ENCODE assay signal across 23 cellular contexts in the genomic region with DNA sequence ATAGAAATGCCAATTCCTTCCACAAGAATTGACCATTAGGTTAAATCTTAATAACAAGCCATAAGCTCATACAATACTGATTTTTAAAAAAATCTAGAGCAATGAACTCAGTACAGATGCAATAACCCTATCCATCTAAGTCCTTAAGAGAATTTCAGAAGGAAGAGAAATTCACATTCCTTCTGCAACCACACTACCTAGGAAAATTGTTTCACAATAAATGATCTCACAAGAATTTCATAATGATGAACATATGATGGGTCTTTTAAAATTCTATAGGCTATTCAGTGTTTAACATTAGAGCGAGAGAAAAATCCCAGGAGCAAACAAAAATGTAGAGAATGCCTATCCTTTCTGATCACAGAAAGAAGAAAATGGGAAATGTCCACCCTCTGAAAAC.
"Had no signal": no experiment of that assay in that cellular context is flagged by ENCODE, and none has a peak within 500 bp of the region (broad histone marks: within the 10 kb centered on the region; RNA-seq: fewer than 3 reads in every experiment).

No MANE protein-coding gene starts in this region.

- H3K4me3 ChIP-seq: esophagus squamous epithelium, gastroesophageal sphincter, heart right ventricle, mucosa of descending colon, ovary, psoas muscle, right lobe of liver, smooth muscle cell, suprapubic skin, vagina had no signal

- H3K27ac Mint-ChIP-seq: activated CD4-positive, alpha-beta memory T cell treated with anti-CD3 and anti-CD28 coated beads, Interleukin-2, amount 10 ng/mL, durations not matched to agents 7 days and 5 days; activated CD8-positive, alpha-beta memory T cell treated with anti-CD3 and anti-CD28 coated beads, Interleukin-2, amount 10 ng/mL, durations not matched to agents 7 days and 5 days; activated naive CD8-positive, alpha-beta T cell treated with anti-CD3 and anti-CD28 coated beads, Interleukin-2, amount 10 ng/mL, durations not matched to agents 7 days and 5 days; immature natural killer cell; memory B cell; naive B cell; stimulated activated naive CD8-positive, alpha-beta T cell treated with anti-CD3 and anti-CD28 coated beads, Interleukin-15, amount 100 ng/mL, for 72 hours had no signal

- H3K36me3 Mint-ChIP-seq: activated CD8-positive, alpha-beta memory T cell treated with anti-CD3 and anti-CD28 coated beads, Interleukin-2, amount 10 ng/mL, durations not matched to agents 7 days and 5 days; activated naive CD8-positive, alpha-beta T cell treated with anti-CD3 and anti-CD28 coated beads, Interleukin-2, amount 10 ng/mL, durations not matched to agents 7 days and 5 days; immature natural killer cell; memory B cell; naive B cell had no signal

- ATAC-seq: activated CD8-positive, alpha-beta memory T cell treated with anti-CD3 and anti-CD28 coated beads, Interleukin-2, amount 10 ng/mL, durations not matched to agents 7 days and 5 days; gastroesophageal sphincter; heart right ventricle; mucosa of descending colon; psoas muscle had no signal

- H3K27me3 Mint-ChIP-seq: activated CD4-positive, alpha-beta memory T cell treated with anti-CD3 and anti-CD28 coated beads, Interleukin-2, amount 10 ng/mL, durations not matched to agents 7 days and 5 days; activated CD8-positive, alpha-beta memory T cell treated with anti-CD3 and anti-CD28 coated beads, Interleukin-2, amount 10 ng/mL, durations not matched to agents 7 days and 5 days; memory B cell; naive B cell had no signal

- H3K4me3 Mint-ChIP-seq: activated CD4-positive, alpha-beta memory T cell treated with anti-CD3 and anti-CD28 coated beads, Interleukin-2, amount 10 ng/mL, durations not matched to agents 7 days and 5 days; activated CD8-positive, alpha-beta memory T cell treated with anti-CD3 and anti-CD28 coated beads, Interleukin-2, amount 10 ng/mL, durations not matched to agents 7 days and 5 days; activated naive CD8-positive, alpha-beta T cell treated with anti-CD3 and anti-CD28 coated beads, Interleukin-2, amount 10 ng/mL, durations not matched to agents 7 days and 5 days; immature natural killer cell; memory B cell; naive B cell; neural crest cell; stimulated activated naive CD8-positive, alpha-beta T cell treated with anti-CD3 and anti-CD28 coated beads, Interleukin-15, amount 100 ng/mL, for 72 hours had no signal

- H3K4me1 Mint-ChIP-seq: activated CD4-positive, alpha-beta memory T cell treated with anti-CD3 and anti-CD28 coated beads, Interleukin-2, amount 10 ng/mL, durations not matched to agents 7 days and 5 days; activated CD8-positive, alpha-beta memory T cell treated with anti-CD3 and anti-CD28 coated beads, Interleukin-2, amount 10 ng/mL, durations not matched to agents 7 days and 5 days; activated naive CD8-positive, alpha-beta T cell treated with anti-CD3 and anti-CD28 coated beads, Interleukin-2, amount 10 ng/mL, durations not matched to agents 7 days and 5 days; immature natural killer cell; memory B cell; naive B cell; neural crest cell had no signal

- DNase-seq: activated CD4-positive, alpha-beta memory T cell treated with anti-CD3 and anti-CD28 coated beads, Interleukin-2, amount 10 ng/mL, durations not matched to agents 7 days and 5 days; activated CD8-positive, alpha-beta memory T cell treated with anti-CD3 and anti-CD28 coated beads, Interleukin-2, amount 10 ng/mL, durations not matched to agents 7 days and 5 days; activated naive CD8-positive, alpha-beta T cell treated with anti-CD3 and anti-CD28 coated beads, Interleukin-2, amount 10 ng/mL, durations not matched to agents 7 days and 5 days; aorta; cerebellar nuclear complex; dermis blood vessel endothelial cell; effector memory CD4-positive, alpha-beta T cell; esophagus squamous epithelium; heart right ventricle; immature natural killer cell; mucosa of descending colon; naive B cell; ovary; psoas muscle; right lobe of liver; stimulated activated CD4-positive, alpha-beta T cell treated with anti-CD3 and anti-CD28 coated beads, Interleukin-4, amount 100 ng/mL, for 1 hour; stimulated activated naive CD8-positive, alpha-beta T cell treated with anti-CD3 and anti-CD28 coated beads, Interleukin-15, amount 100 ng/mL, for 72 hours had no signal

- H3K9me3 Mint-ChIP-seq: activated naive CD8-positive, alpha-beta T cell treated with anti-CD3 and anti-CD28 coated beads, Interleukin-2, amount 10 ng/mL, durations not matched to agents 7 days and 5 days; neural crest cell; stimulated activated naive CD8-positive, alpha-beta T cell treated with anti-CD3 and anti-CD28 coated beads, Interleukin-15, amount 100 ng/mL, for 72 hours had no signal
